9 cellular contexts compared by ENCODE assay signal in genomic region chr15:37095993-37096877, GRCh38. TPM values are rescaled to one million over a fixed set of nuclear protein-coding genes. Genes with fewer than 3 reads are reported as not detected.
A peak's percentile ranks its signal among the peaks of the same experiment; 100 is the strongest.
DNase-seq lines count a peak whose midpoint lies in the region; ATAC-seq and TF ChIP-seq lines count a peak whose summit lies in the region.
"Had no signal": no experiment of that assay in that cellular context is flagged by ENCODE, and none has a peak within 500 bp of the region (broad histone marks: within the 10 kb centered on the region; RNA-seq: fewer than 3 reads in every experiment).

No MANE protein-coding gene starts in this region.

- DNase-seq in AG10803 (ENCODE audit: low read depth) (no peak), Peyer's patch (no peak), fibroblast of pulmonary artery (ENCODE audit: low read depth) (no peak), occipital lobe (lab: John Stamatoyannopoulos, UW) (no peak)
- DNase-seq in effector CD8-positive, alpha-beta T cell (lab: John Stamatoyannopoulos, UW) = no peak
- no peak for DNase-seq in naive thymus-derived CD8-positive, alpha-beta T cell
- DNase-seq: stimulated activated naive B cell treated with anti-CD40 and anti-IgM and Interleukin-4, amounts not matched to agents 10 μg/mL and 1 μg/mL and 100 μg/mL, for 72 hours had no signal

- TF ChIP-seq CTCF in AG10803 (conservative IDR thresholded peaks at IDR 0.05; ENCODE audit: low read length) (no peak), Peyer's patch (IDR thresholded peaks at IDR 0.05) (no peak), fibroblast of pulmonary artery (IDR thresholded peaks at IDR 0.05; ENCODE audit: low read length, missing control alignments) (no peak), neural cell (IDR thresholded peaks at IDR 0.05; ENCODE audit: poor library complexity, severe bottlenecking) (no peak)

- peak overlapping the region in 3 of 4 donors; percentile 2 to 93 (median 10) for H3K27ac ChIP-seq in Peyer's patch
- peak overlapping the region; percentile 99 for H3K27ac ChIP-seq in neural cell (ENCODE audit: low read length)

- no peak for ATAC-seq in naive thymus-derived CD8-positive, alpha-beta T cell
- ATAC-seq in GM18867 (IDR thresholded peaks at IDR 0.05; ENCODE audit: unreplicated experiment) = no peak
- ATAC-seq: stimulated activated naive B cell treated with anti-CD40 and anti-IgM and Interleukin-4, amounts not matched to agents 10 μg/mL and 1 μg/mL and 100 μg/mL, for 72 hours had no signal

- H3K27me3 Mint-ChIP-seq in naive thymus-derived CD8-positive, alpha-beta T cell = peaks cover 53 to 98% (median 78%) of the 10 kb centered on the region in 5 donors

- no peak for TF ChIP-seq RAD21 in neural cell (conservative IDR thresholded peaks at IDR 0.05)

- peaks cover 92% of the 10 kb centered on the region for H3K79me2 ChIP-seq in neural cell (replicated peaks; ENCODE audit: insufficient read depth, low read length)

- no peaks in the 10 kb centered on the region for H3K36me3 ChIP-seq in Peyer's patch
- H3K36me3 ChIP-seq in neural cell (ENCODE audit: insufficient read depth, low read length) = peaks cover 32% of the 10 kb centered on the region

- H3K9me3 ChIP-seq in Peyer's patch (no peaks in the 10 kb centered on the region), neural cell (ENCODE audit: low read length) (no peaks in the 10 kb centered on the region)

- no peaks in the 10 kb centered on the region for H3K9me2 ChIP-seq in neural cell (ENCODE audit: insufficient read depth, low read length)

- peaks cover 25% of the 10 kb centered on the region for H3F3A ChIP-seq in neural cell (ENCODE audit: insufficient read depth, low read length, poor library complexity, severe bottlenecking)

- H3K4me2 ChIP-seq in neural cell (ENCODE audit: low read length) = peak overlapping the region; percentile 40

- H3K27me3 ChIP-seq in Peyer's patch (peaks cover 0 to under 1% of the 10 kb centered on the region in 2 donors), neural cell (ENCODE audit: insufficient read depth, low read depth, low read length) (no peaks in the 10 kb centered on the region)

- peak overlapping the region; percentile 90 for H3K4me3 ChIP-seq in AG10803 (ENCODE audit: low read length)
- peak overlapping the region; percentile 3 to 61 (median 14) for H3K4me3 ChIP-seq in Peyer's patch
- H3K4me3 ChIP-seq in fibroblast of pulmonary artery (replicated peaks; ENCODE audit: low read depth, low read length) = peak overlapping the region; percentile 86
- peak overlapping the region; percentile 93 for H3K4me3 ChIP-seq in neural cell (ENCODE audit: low read length)

- H3K4me1 Mint-ChIP-seq in naive thymus-derived CD8-positive, alpha-beta T cell = peaks cover 31 to 48% (median 44%) of the 10 kb centered on the region in 4 donors

- H3K4me1 ChIP-seq in Peyer's patch = no peaks in the 10 kb centered on the region

- H3K9ac ChIP-seq in neural cell (ENCODE audit: low read length) = peak overlapping the region; percentile 100

- H2AFZ ChIP-seq in neural cell (ENCODE audit: low read depth, low read length) = no peak overlapping the region

- POLR2A ChIA-PET in naive thymus-derived CD8-positive, alpha-beta T cell (lab: Charles Lee) = no interaction called here

- peak overlapping the region in 5 of 10 donors; percentile 22 to 82 (median 57) for H3K4me3 Mint-ChIP-seq in naive thymus-derived CD8-positive, alpha-beta T cell

- peak overlapping the region in 1 of 10 donors; percentile 41 for H3K27ac Mint-ChIP-seq in naive thymus-derived CD8-positive, alpha-beta T cell

- TF ChIP-seq POLR2A in Peyer's patch (IDR thresholded peaks at IDR 0.05) = no peak

- TF ChIP-seq EP300 in neural cell (conservative IDR thresholded peaks at IDR 0.05; ENCODE audit: poor library complexity, severe bottlenecking) = no peak

- H3K36me3 Mint-ChIP-seq in naive thymus-derived CD8-positive, alpha-beta T cell = peaks cover 9 to 28% (median 18%) of the 10 kb centered on the region in 3 donors

- H4K20me1 ChIP-seq in neural cell (ENCODE audit: insufficient read depth) = no peaks in the 10 kb centered on the region

- H3K9me3 Mint-ChIP-seq in naive thymus-derived CD8-positive, alpha-beta T cell = peaks cover 0 to 11% (median 1%) of the 10 kb centered on the region in 9 donors

TF ChIP-seq in neural cell, 6 proteins besides CTCF, POLR2A, EP300 and RAD21:
- TF ChIP-seq POLR2AphosphoS5 (IDR thresholded peaks at IDR 0.05) = peak; percentile 63
- peak; percentile 80 for TF ChIP-seq TAF1 (IDR thresholded peaks at IDR 0.05; ENCODE audit: low read depth)
- TF ChIP-seq MXI1 (conservative IDR thresholded peaks at IDR 0.05; ENCODE audit: poor library complexity, severe bottlenecking) = no peak

RNA-seq across cellular contexts. Expression of gene MEIS2, which starts 4.1 kb away (rescaled TPM):
- total RNA-seq in Peyer's patch (10 to 100 TPM in 3 of 4 donors, 1 to 10 TPM in 1; 7.5 to 40.4 (median 21.2) TPM), occipital lobe (151 TPM)
- polyA plus RNA-seq in neural cell = 825 and 939 TPM in 2 replicates
- polyA minus RNA-seq in neural cell = 1,509 and 1,681 TPM in 2 replicates
- not detected for total RNA-seq in naive thymus-derived CD8-positive, alpha-beta T cell
- polyA plus RNA-seq in naive thymus-derived CD8-positive, alpha-beta T cell = not detected

Comparison
In these comparisons a context has a peak if more than half of its experiments do, and no peak if none do; other contexts are left out.
1. H3K4me3 ChIP-seq: peak in every context shown above with its lines; median percentile 93 in neural cell; 90 in AG10803; 86 in fibroblast of pulmonary artery; 14 in Peyer's patch.
2. RNA of gene MEIS2, which starts 4.1 kb away (total RNA-seq): 151 TPM in occipital lobe (single experiment) and 7.5 to 40.4 TPM in Peyer's patch; not detected in naive thymus-derived CD8-positive, alpha-beta T cell; every median in the first group is over 4 times any median in the second.